In the genomic region with DNA sequence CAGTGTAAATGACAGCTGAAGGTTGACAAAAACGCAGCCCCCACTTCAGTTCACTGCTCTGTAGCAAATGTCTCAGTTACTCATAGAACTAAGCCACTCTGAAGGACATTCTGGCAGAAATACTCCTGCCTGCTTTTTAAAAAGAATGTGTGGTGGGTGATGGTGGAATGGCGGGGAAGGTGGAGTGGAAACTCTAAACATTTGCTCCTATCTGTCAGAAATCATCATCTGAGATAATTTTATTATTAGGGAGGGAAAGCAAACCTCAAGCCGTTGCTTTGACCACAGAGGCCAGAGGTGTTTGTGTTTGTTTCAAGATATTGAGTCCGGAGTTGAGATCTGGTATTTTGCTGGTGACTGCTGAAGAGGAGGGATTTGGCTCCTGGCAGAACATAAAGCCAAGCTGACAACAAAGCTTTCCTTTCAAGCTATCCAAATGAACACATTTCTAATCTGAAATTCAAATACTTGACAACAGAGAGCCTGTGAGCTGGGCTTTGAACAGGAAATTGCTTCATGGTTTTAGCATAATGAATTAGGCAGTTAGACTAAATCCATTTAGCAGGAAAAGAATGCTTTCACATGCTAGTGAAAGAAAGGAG, we compare ENCODE assay signal across 11 cellular contexts.
DNase-seq lines count a peak whose midpoint lies in the region; ATAC-seq and TF ChIP-seq lines count a peak whose summit lies in the region.
"Had no signal": no experiment of that assay in that cellular context is flagged by ENCODE, and none has a peak within 500 bp of the region (broad histone marks: within the 10 kb centered on the region; RNA-seq: fewer than 3 reads in every experiment).

No MANE protein-coding gene starts in this region.

- H3K9ac ChIP-seq in iPS-20b (ENCODE audit: low read depth, low read length) = peak overlapping the region; percentile 74; the same call in 1 of the 2 replicates

- no peaks in the 10 kb centered on the region for H3K27me3 ChIP-seq in iPS-20b (ENCODE audit: insufficient read depth, low read length)
- H3K27me3 ChIP-seq in BE2C = no peaks in the 10 kb centered on the region
- H3K27me3 ChIP-seq in CD4-positive, alpha-beta memory T cell (ENCODE audit: insufficient read depth, low read length) = no peaks in the 10 kb centered on the region

- no peak overlapping the region for H3K27ac Mint-ChIP-seq in CD4-positive, alpha-beta memory T cell
- H3K27ac Mint-ChIP-seq: activated naive CD8-positive, alpha-beta T cell; T-cell had no signal

- ATAC-seq in GM21723 (IDR thresholded peaks at IDR 0.05; ENCODE audit: unreplicated experiment) = no peak
- ATAC-seq: left lobe of liver, T-cell had no signal

- no peak for TF ChIP-seq CTCF in BE2C (IDR thresholded peaks at IDR 0.05; ENCODE audit: low read depth, low read length)

- H3K4me3 Mint-ChIP-seq in CD4-positive, alpha-beta memory T cell = no peak overlapping the region
- H3K4me3 Mint-ChIP-seq: activated naive CD8-positive, alpha-beta T cell; T-cell had no signal

- intact Hi-C loops in CD4-positive, alpha-beta memory T cell (cut with micrococcal nuclease) = no loop called here

- DNase-seq in NCI-H510A treated with DMSO at 0.1 percent for 48 hours (lab: John Stamatoyannopoulos, UW) (peak; percentile 1), NCI-H510A (lab: John Stamatoyannopoulos, UW) (no peak), astrocyte of the hippocampus (ENCODE audit: low read depth, low spot score) (peak; percentile 92), superior temporal gyrus (ENCODE audit: extremely low spot score) (peak; percentile 97), BE2C (no peak)
- no peak for DNase-seq in CD4-positive, alpha-beta memory T cell
- DNase-seq: T-cell had no signal

- H3K4me1 ChIP-seq in iPS-20b (ENCODE audit: insufficient read depth, low read length) = peaks cover 54% of the 10 kb centered on the region
- peaks cover 3% of the 10 kb centered on the region for H3K4me1 ChIP-seq in BE2C
- no peaks in the 10 kb centered on the region for H3K4me1 ChIP-seq in CD4-positive, alpha-beta memory T cell (ENCODE audit: insufficient read depth, low read length)

- POLR2A ChIA-PET in CD4-positive, alpha-beta memory T cell (lab: Charles Lee; ENCODE audit: partially characterized antibody) = no interaction called here

- no peaks in the 10 kb centered on the region for H3K27me3 Mint-ChIP-seq in CD4-positive, alpha-beta memory T cell
- H3K27me3 Mint-ChIP-seq: T-cell had no signal

- H3K9me3 ChIP-seq in iPS-20b (ENCODE audit: insufficient read depth, low read depth, low read length) (no peaks in the 10 kb centered on the region), BE2C (no peaks in the 10 kb centered on the region)
- H3K9me3 ChIP-seq in CD4-positive, alpha-beta memory T cell (ENCODE audit: control insufficient read depth in 1 of 2, low read length in 2 of 2) = no peaks in the 10 kb centered on the region

- no peaks in the 10 kb centered on the region for H3K36me3 Mint-ChIP-seq in CD4-positive, alpha-beta memory T cell
- H3K36me3 Mint-ChIP-seq: activated naive CD8-positive, alpha-beta T cell; T-cell had no signal

- peak overlapping the region; percentile 52 for H3K4me3 ChIP-seq in iPS-20b (ENCODE audit: low read length)
- no peak overlapping the region for H3K4me3 ChIP-seq in BE2C (ENCODE audit: low read depth, low read length)
- no peak overlapping the region for H3K4me3 ChIP-seq in CD4-positive, alpha-beta memory T cell (ENCODE audit: low read length in 2 of 2)

- no peaks in the 10 kb centered on the region for H3K4me1 Mint-ChIP-seq in CD4-positive, alpha-beta memory T cell
- H3K4me1 Mint-ChIP-seq: T-cell had no signal

- CTCF ChIA-PET in CD4-positive, alpha-beta memory T cell (lab: Charles Lee; ENCODE audit: partially characterized antibody) = no interaction called here

- peaks cover 0 to 5% (median 2%) of the 10 kb centered on the region in 8 donors for H3K9me3 Mint-ChIP-seq in CD4-positive, alpha-beta memory T cell

- H3K27ac ChIP-seq in iPS-20b (ENCODE audit: low read length) = peak overlapping the region; percentile 94
- no peak overlapping the region for H3K27ac ChIP-seq in CD4-positive, alpha-beta memory T cell (ENCODE audit: low read depth, low read length)

- H3K36me3 ChIP-seq in iPS-20b (ENCODE audit: insufficient read depth, low read depth, low read length) = no peaks in the 10 kb centered on the region
- no peaks in the 10 kb centered on the region for H3K36me3 ChIP-seq in BE2C
- H3K36me3 ChIP-seq in CD4-positive, alpha-beta memory T cell (ENCODE audit: insufficient read depth, low read length) = no peaks in the 10 kb centered on the region

Comparison
In these comparisons a context has a peak if more than half of its experiments do, and no peak if none do; other contexts are left out.
1. DNase-seq: peak in NCI-H510A treated with DMSO at 0.1 percent for 48 hours (single experiment), astrocyte of the hippocampus (single experiment) and superior temporal gyrus (single experiment); none in NCI-H510A (single experiment), BE2C (single experiment) and CD4-positive, alpha-beta memory T cell (0 of 5).